ENCODE assay signal across 16 cellular contexts in the genomic region with DNA sequence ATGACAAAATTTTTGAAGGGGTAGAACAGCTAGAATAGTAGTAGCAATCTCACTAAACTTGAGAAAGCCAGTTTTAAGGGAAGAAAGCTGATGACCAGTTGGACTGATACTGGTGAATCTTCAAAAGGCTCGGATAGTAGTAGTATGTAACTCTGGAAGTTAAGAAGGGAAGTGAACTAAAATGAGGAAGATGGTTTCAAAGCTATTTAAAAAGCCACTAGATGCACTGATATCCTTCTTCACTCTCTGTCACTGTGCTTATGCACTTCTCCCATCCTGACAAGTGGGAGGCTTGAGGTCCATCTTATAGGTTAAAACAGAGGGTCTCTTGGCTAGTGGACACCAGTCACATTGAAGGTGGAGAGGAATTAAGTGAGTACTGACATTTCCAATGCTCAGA.
"Had no signal": no experiment of that assay in that cellular context is flagged by ENCODE, and none has a peak within 500 bp of the region (broad histone marks: within the 10 kb centered on the region; RNA-seq: fewer than 3 reads in every experiment).

No MANE protein-coding gene starts in this region.

- DNase-seq: activated B cell treated with CpG ODN at 0.5 μM for 24 hours; activated CD4-positive, alpha-beta T cell treated with anti-CD3 and anti-CD28 coated beads, Interleukin-2, amount 10 ng/mL, durations not matched to agents 7 days and 5 days; activated CD8-positive, alpha-beta memory T cell treated with anti-CD3 and anti-CD28 coated beads for 24 hours; activated naive CD4-positive, alpha-beta T cell treated with anti-CD3 and anti-CD28 coated beads, Interleukin-2, amount 10 ng/mL, durations not matched to agents 7 days and 5 days; activated T-cell treated with anti-CD3 and anti-CD28 coated beads for 4 hours; caudate nucleus; colonic mucosa; esophagus squamous epithelium; foreskin fibroblast; mammary epithelial cell; nephron progenitor cell; sigmoid colon; stimulated activated CD4-positive, alpha-beta T cell treated with anti-CD3 and anti-CD28 coated beads, Interleukin-2, amount 100 ng/mL, for 24 hours; stimulated activated naive CD4-positive, alpha-beta T cell treated with Interleukin-2 at 50 U/mL for 16 hours had no signal

- H3K27ac Mint-ChIP-seq: activated B cell treated with CpG ODN at 0.5 μM for 24 hours; activated CD4-positive, alpha-beta T cell treated with anti-CD3 and anti-CD28 coated beads, Interleukin-2, amount 10 ng/mL, durations not matched to agents 7 days and 5 days; activated naive CD4-positive, alpha-beta T cell treated with anti-CD3 and anti-CD28 coated beads, Interleukin-2, amount 10 ng/mL, durations not matched to agents 7 days and 5 days; activated T-helper 2 cell treated with anti-CD3 and anti-CD28 coated beads, Interferon-gamma antibody, Interleukin-2, Interleukin-4, amounts not matched to agents 10 μg/mL and 5 μg/mL and 100 μg/mL, durations not matched to agents 14 hours and 24 hours and 36 hours; nephron progenitor cell; type B pancreatic cell had no signal

- H3K4me3 Mint-ChIP-seq: activated B cell treated with CpG ODN at 0.5 μM for 24 hours; activated CD4-positive, alpha-beta T cell treated with anti-CD3 and anti-CD28 coated beads, Interleukin-2, amount 10 ng/mL, durations not matched to agents 7 days and 5 days; activated naive CD4-positive, alpha-beta T cell treated with anti-CD3 and anti-CD28 coated beads, Interleukin-2, amount 10 ng/mL, durations not matched to agents 7 days and 5 days; nephron progenitor cell; type B pancreatic cell had no signal

- H3K36me3 Mint-ChIP-seq: activated naive CD4-positive, alpha-beta T cell treated with anti-CD3 and anti-CD28 coated beads, Interleukin-2, amount 10 ng/mL, durations not matched to agents 7 days and 5 days; type B pancreatic cell had no signal

- H3K9me3 Mint-ChIP-seq: activated B cell treated with CpG ODN at 0.5 μM for 24 hours; activated CD4-positive, alpha-beta T cell treated with anti-CD3 and anti-CD28 coated beads, Interleukin-2, amount 10 ng/mL, durations not matched to agents 7 days and 5 days; activated naive CD4-positive, alpha-beta T cell treated with anti-CD3 and anti-CD28 coated beads, Interleukin-2, amount 10 ng/mL, durations not matched to agents 7 days and 5 days; activated T-helper 2 cell treated with anti-CD3 and anti-CD28 coated beads, Interferon-gamma antibody, Interleukin-2, Interleukin-4, amounts not matched to agents 10 μg/mL and 5 μg/mL and 100 μg/mL, durations not matched to agents 14 hours and 24 hours and 36 hours; nephron progenitor cell; type B pancreatic cell had no signal

- H3K27me3 Mint-ChIP-seq: activated B cell treated with CpG ODN at 0.5 μM for 24 hours; activated CD4-positive, alpha-beta T cell treated with anti-CD3 and anti-CD28 coated beads, Interleukin-2, amount 10 ng/mL, durations not matched to agents 7 days and 5 days; activated naive CD4-positive, alpha-beta T cell treated with anti-CD3 and anti-CD28 coated beads, Interleukin-2, amount 10 ng/mL, durations not matched to agents 7 days and 5 days; type B pancreatic cell had no signal

- H3K4me1 Mint-ChIP-seq: activated CD4-positive, alpha-beta T cell treated with anti-CD3 and anti-CD28 coated beads, Interleukin-2, amount 10 ng/mL, durations not matched to agents 7 days and 5 days; activated naive CD4-positive, alpha-beta T cell treated with anti-CD3 and anti-CD28 coated beads, Interleukin-2, amount 10 ng/mL, durations not matched to agents 7 days and 5 days had no signal
